In the genomic region with DNA sequence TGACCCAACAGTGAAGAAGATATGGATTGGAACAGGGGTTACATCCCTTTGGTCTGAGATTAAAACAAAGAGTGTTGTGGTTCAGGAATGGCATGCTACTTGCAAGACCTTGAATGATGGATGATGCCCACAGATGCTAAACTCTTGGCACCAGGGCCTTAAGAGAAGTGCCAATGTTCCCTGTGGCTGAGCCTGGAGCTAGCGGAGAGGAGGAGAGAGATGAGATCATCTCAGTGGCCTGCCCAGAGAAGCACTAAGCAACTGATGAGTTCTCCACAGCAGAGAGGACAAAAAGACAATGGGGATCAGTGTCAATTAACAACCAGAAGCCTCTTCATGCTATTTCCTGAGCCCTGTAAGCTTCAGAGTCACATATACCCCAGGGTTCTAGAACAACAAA, we compare ENCODE assay signal across 26 cellular contexts.
DNase-seq lines count a peak whose midpoint lies in the region; ATAC-seq, FAIRE-seq and TF ChIP-seq lines count a peak whose summit lies in the region.
"Had no signal": no experiment of that assay in that cellular context is flagged by ENCODE, and none has a peak within 500 bp of the region (broad histone marks: within the 10 kb centered on the region; RNA-seq: fewer than 3 reads in every experiment).

No MANE protein-coding gene starts in this region.

- H3K4me2 ChIP-seq in HCT116 (ENCODE audit: low read length) (no peak overlapping the region), trophoblast cell (ENCODE audit: low read length) (no peak overlapping the region)

- no peak overlapping the region; the same call in 1 of the 2 replicates for H3K27ac Mint-ChIP-seq in WTC11
- H3K27ac Mint-ChIP-seq: activated CD4-positive, alpha-beta memory T cell treated with anti-CD3 and anti-CD28 coated beads for 36 hours; activated naive CD4-positive, alpha-beta T cell treated with anti-CD3 and anti-CD28 coated beads, Interleukin-2, amount 10 ng/mL, durations not matched to agents 7 days and 5 days had no signal

- no peak for FAIRE-seq in GM12891 (lab: Jason Lieb, UNC)
- FAIRE-seq: GM12892 had no signal

- H3K36me3 ChIP-seq in HCT116 (ENCODE audit: control insufficient read depth in 1 of 2, insufficient read depth in 2 of 2, low read length in 2 of 2) (no peaks in the 10 kb centered on the region), trophoblast cell (ENCODE audit: control insufficient read depth in 1 of 2, insufficient read depth in 2 of 2, low read length in 2 of 2) (no peaks in the 10 kb centered on the region), stomach (no peaks in the 10 kb centered on the region), tibial artery (no peaks in the 10 kb centered on the region)
- H3K36me3 ChIP-seq: colonic mucosa, neutrophil, thyroid gland had no signal

- no peak overlapping the region for H2AFZ ChIP-seq in HCT116 (ENCODE audit: low read depth, low read length, poor library complexity, severe bottlenecking)
- H2AFZ ChIP-seq in trophoblast cell (ENCODE audit: insufficient read depth, low read length, poor library complexity): no peak overlapping the region

- DNase-seq in HCT116 (ENCODE audit: low read depth, low spot score) (no peak), WTC11 (ENCODE audit: low spot score) (no peak), fibroblast of the aortic adventitia (ENCODE audit: low read depth) (peak; percentile 29), trophoblast cell (no peak), stomach (no peak), GM12891 (ENCODE audit: insufficient read length, low spot score) (no peak), tibial artery (no peak)
- DNase-seq: activated CD4-positive, alpha-beta memory T cell treated with anti-CD3 and anti-CD28 coated beads for 36 hours; activated naive CD4-positive, alpha-beta T cell treated with anti-CD3 and anti-CD28 coated beads, Interleukin-2, amount 10 ng/mL, durations not matched to agents 7 days and 5 days; activated T-cell treated with anti-CD3 and anti-CD28 coated beads, Interleukin-2, amount 50 U/mL, for 1 hour; CD8-positive, alpha-beta memory T cell; colonic mucosa; DMS53; foreskin fibroblast; HCEC 1CT; mucosa of descending colon; NCI-H187; NCI-H526; retina; Right ventricle myocardium superior; T-helper 1 cell; thyroid gland had no signal

- H3K27ac ChIP-seq in HCT116 (ENCODE audit: low read depth, low read length): no peak overlapping the region
- H3K27ac ChIP-seq in trophoblast cell (ENCODE audit: low read depth, low read length): no peak overlapping the region
- no peak overlapping the region for H3K27ac ChIP-seq in stomach
- H3K27ac ChIP-seq in tibial artery: no peak overlapping the region
- H3K27ac ChIP-seq: colonic mucosa, neutrophil, thyroid gland, VCaP had no signal

- H2BK120ac ChIP-seq in trophoblast cell (ENCODE audit: insufficient read depth, low read length, poor library complexity): no peak overlapping the region

- POLR2A ChIA-PET in HCT116 (lab: Charles Lee): no interaction called here
- POLR2A ChIA-PET in WTC11 (lab: Charles Lee): no interaction called here

- peaks cover 13% of the 10 kb centered on the region for H3K9me3 Mint-ChIP-seq in WTC11
- H3K9me3 Mint-ChIP-seq: activated CD4-positive, alpha-beta memory T cell treated with anti-CD3 and anti-CD28 coated beads for 36 hours; activated naive CD4-positive, alpha-beta T cell treated with anti-CD3 and anti-CD28 coated beads, Interleukin-2, amount 10 ng/mL, durations not matched to agents 7 days and 5 days; CD8-positive, alpha-beta memory T cell had no signal

- CTCF ChIA-PET in HCT116 (lab: Charles Lee) (no interaction called here), WTC11 (lab: Charles Lee) (no interaction called here)

- TF ChIP-seq CTCF in HCT116 (IDR thresholded peaks at IDR 0.05 in 2 of 3, conservative IDR thresholded peaks at IDR 0.05 in 1 of 3; ENCODE audit: borderline replicate concordance in 1 of 3, insufficient read depth in 1 of 3, low read depth in 2 of 3, low read length in 2 of 3): no peak
- TF ChIP-seq CTCF in WTC11 (IDR thresholded peaks at IDR 0.05): no peak
- no peak for TF ChIP-seq CTCF in fibroblast of the aortic adventitia (IDR thresholded peaks at IDR 0.05; ENCODE audit: insufficient read depth, low read length)
- no peak for TF ChIP-seq CTCF in stomach (IDR thresholded peaks at IDR 0.05)
- no peak for TF ChIP-seq CTCF in tibial artery (IDR thresholded peaks at IDR 0.05)

- RAD21 ChIA-PET in HCT116 (lab: Charles Lee; ENCODE audit: low non-redundant PET in 1 of 2, low total read pairs in 2 of 2, uncharacterized antibody in 2 of 2, unreplicated experiment in 2 of 2): no interaction called here

- no peaks in the 10 kb centered on the region for H3K79me1 ChIP-seq in trophoblast cell (ENCODE audit: low read length)

- TF ChIP-seq POLR2A in HCT116 (IDR thresholded peaks at IDR 0.05; ENCODE audit: borderline replicate concordance, extremely low read depth, insufficient read depth, insufficient read length) (no peak), stomach (IDR thresholded peaks at IDR 0.05) (no peak), GM12891 (IDR thresholded peaks at IDR 0.05; ENCODE audit: low read depth, low read length) (no peak)

- H3K36me3 Mint-ChIP-seq in WTC11: peaks cover 19% of the 10 kb centered on the region
- H3K36me3 Mint-ChIP-seq: activated CD4-positive, alpha-beta memory T cell treated with anti-CD3 and anti-CD28 coated beads for 36 hours; activated naive CD4-positive, alpha-beta T cell treated with anti-CD3 and anti-CD28 coated beads, Interleukin-2, amount 10 ng/mL, durations not matched to agents 7 days and 5 days had no signal

- no peaks in the 10 kb centered on the region for H4K20me1 ChIP-seq in HCT116 (ENCODE audit: insufficient read depth)

- H3K4me1 ChIP-seq in HCT116 (ENCODE audit: control insufficient read depth in 1 of 2, insufficient read depth in 2 of 2, low read length in 2 of 2) (no peaks in the 10 kb centered on the region), trophoblast cell (ENCODE audit: control insufficient read depth in 1 of 2, insufficient read depth in 2 of 2, low read length in 2 of 2) (no peaks in the 10 kb centered on the region), stomach (no peaks in the 10 kb centered on the region), tibial artery (peaks cover 0 to 11% (median 0%) of the 10 kb centered on the region in 4 donors)
- H3K4me1 ChIP-seq: colonic mucosa, thyroid gland had no signal

- ATAC-seq in HCT116: no peak
- ATAC-seq in WTC11: peak; percentile 28
- ATAC-seq in HG03135 (IDR thresholded peaks at IDR 0.05; ENCODE audit: unreplicated experiment): no peak
- ATAC-seq: mucosa of descending colon had no signal

- BruUV-seq in HCT116 (replicated peaks; lab: Mats Ljungman, UMichigan): TSS peak; percentile 10

- H4K12ac ChIP-seq in trophoblast cell (ENCODE audit: low read depth, low read length): no peak overlapping the region

- TF ChIP-seq RAD21 in HCT116 (IDR thresholded peaks at IDR 0.05; ENCODE audit: low read depth): no peak

- H3K23ac ChIP-seq in trophoblast cell (ENCODE audit: low read length): peak overlapping the region; percentile 53

- H3K27me3 Mint-ChIP-seq in WTC11 (ENCODE audit: low read depth): no peaks in the 10 kb centered on the region
- H3K27me3 Mint-ChIP-seq: activated CD4-positive, alpha-beta memory T cell treated with anti-CD3 and anti-CD28 coated beads for 36 hours had no signal

- intact Hi-C loops in HCT116 (cut with micrococcal nuclease) (no loop called here), stomach (cut with DNase I; ENCODE audit: low total_unique reads) (no loop called here), tibial artery (cut with DNase I; ENCODE audit: low total_unique reads) (no loop called here)

- no peak overlapping the region for H3K18ac ChIP-seq in trophoblast cell (ENCODE audit: low read length)

- no peak overlapping the region for H2AK5ac ChIP-seq in trophoblast cell (ENCODE audit: low read length)

- H3K4me1 Mint-ChIP-seq in WTC11: peaks cover 38% of the 10 kb centered on the region
- H3K4me1 Mint-ChIP-seq: activated naive CD4-positive, alpha-beta T cell treated with anti-CD3 and anti-CD28 coated beads, Interleukin-2, amount 10 ng/mL, durations not matched to agents 7 days and 5 days; CD8-positive, alpha-beta memory T cell had no signal

- H2BK12ac ChIP-seq in trophoblast cell (ENCODE audit: low read length): no peak overlapping the region

- no peak overlapping the region for H3K4ac ChIP-seq in trophoblast cell (ENCODE audit: low read depth, low read length)

- H4K91ac ChIP-seq in trophoblast cell (ENCODE audit: low read depth, low read length): no peak overlapping the region

- H3K9me3 ChIP-seq in HCT116 (ENCODE audit: control insufficient read depth in 1 of 2, insufficient read depth in 1 of 2, low read depth in 1 of 2, low read length in 2 of 2) (no peaks in the 10 kb centered on the region), trophoblast cell (ENCODE audit: insufficient read depth, low read depth, low read length) (no peaks in the 10 kb centered on the region), stomach (peaks cover 0 to 4% (median 0%) of the 10 kb centered on the region in 4 donors), tibial artery (no peaks in the 10 kb centered on the region)
- H3K9me3 ChIP-seq: colonic mucosa, mucosa of descending colon, neutrophil, thyroid gland had no signal

- no peak overlapping the region for H4K8ac ChIP-seq in trophoblast cell (ENCODE audit: low read depth, low read length)

- no peak overlapping the region for H3K14ac ChIP-seq in trophoblast cell (ENCODE audit: low read length)

- no peak overlapping the region for H2BK5ac ChIP-seq in trophoblast cell (ENCODE audit: low read depth, low read length, poor library complexity)

- no peak overlapping the region for H3K4me3 Mint-ChIP-seq in WTC11
- H3K4me3 Mint-ChIP-seq: activated CD4-positive, alpha-beta memory T cell treated with anti-CD3 and anti-CD28 coated beads for 36 hours; activated naive CD4-positive, alpha-beta T cell treated with anti-CD3 and anti-CD28 coated beads, Interleukin-2, amount 10 ng/mL, durations not matched to agents 7 days and 5 days; CD8-positive, alpha-beta memory T cell had no signal

- H3K9ac ChIP-seq in HCT116 (ENCODE audit: low read length) (no peak overlapping the region), trophoblast cell (ENCODE audit: low read length) (no peak overlapping the region)

- TF ChIP-seq EP300 in stomach (IDR thresholded peaks at IDR 0.05): no peak

- H3K4me3 ChIP-seq in HCT116 (replicated peaks in 1 of 2; ENCODE audit: low read depth in 1 of 2, low read length in 2 of 2) (no peak overlapping the region), fibroblast of the aortic adventitia (ENCODE audit: low read depth, low read length) (no peak overlapping the region), trophoblast cell (ENCODE audit: low read depth, low read length) (no peak overlapping the region), stomach (no peak overlapping the region), tibial artery (no peak overlapping the region)
- H3K4me3 ChIP-seq: colonic mucosa, mucosa of descending colon, thyroid gland had no signal

- no CpG with 5 or more reads among the region's 1 CpG for WGBS in trophoblast cell (ENCODE audit: extremely low coverage, insufficient coverage, insufficient read length)
- 80 to 95% (median 87%) methylated on average over 1 of the region's 1 CpG for WGBS in stomach, 5 donors

- H3K27me3 ChIP-seq in HCT116 (ENCODE audit: insufficient read depth, low read length): no peaks in the 10 kb centered on the region
- H3K27me3 ChIP-seq in trophoblast cell (ENCODE audit: insufficient read depth, low read length): no peaks in the 10 kb centered on the region
- no peaks in the 10 kb centered on the region for H3K27me3 ChIP-seq in stomach
- no peaks in the 10 kb centered on the region for H3K27me3 ChIP-seq in tibial artery
- H3K27me3 ChIP-seq: colonic mucosa, neutrophil, thyroid gland had no signal

- no peaks in the 10 kb centered on the region for H3K9me2 ChIP-seq in HCT116 (ENCODE audit: insufficient read depth)

- H3K79me2 ChIP-seq in HCT116 (ENCODE audit: insufficient read depth, low read length): peaks cover 4% of the 10 kb centered on the region; the same call in 1 of the 2 replicates
- H3K79me2 ChIP-seq in trophoblast cell (ENCODE audit: control insufficient read depth, insufficient read depth, low read length, poor library complexity): no peaks in the 10 kb centered on the region
